21 cellular contexts compared by ENCODE assay signal in genomic region chr20:32780278-32780677, GRCh38. TPM values are rescaled to one million over a fixed set of nuclear protein-coding genes. Genes with fewer than 3 reads are reported as not detected.
A peak's percentile ranks its signal among the peaks of the same experiment; 100 is the strongest.
DNase-seq lines count a peak whose midpoint lies in the region; ATAC-seq and TF ChIP-seq lines count a peak whose summit lies in the region.
"Had no signal": no experiment of that assay in that cellular context is flagged by ENCODE, and none has a peak within 500 bp of the region (broad histone marks: within the 10 kb centered on the region; RNA-seq: fewer than 3 reads in every experiment).

No MANE protein-coding gene starts in this region.

- TF ChIP-seq CTCF in endodermal cell (conservative IDR thresholded peaks at IDR 0.05), result no peak
- no peak for TF ChIP-seq CTCF in neural crest cell (conservative IDR thresholded peaks at IDR 0.05)
- no peak for TF ChIP-seq CTCF in left ventricle myocardium inferior (IDR thresholded peaks at IDR 0.05; ENCODE audit: borderline replicate concordance)

- no peak for ATAC-seq in HG02642 (IDR thresholded peaks at IDR 0.05; ENCODE audit: poor library complexity, unreplicated experiment)
- no peak for ATAC-seq in stimulated activated effector memory CD8-positive, alpha-beta T cell treated with anti-CD3 and anti-CD28 coated beads, Interleukin-12 subunit alpha, Interleukin-12 subunit beta, amount 100 ng/mL, for 72 hours
- ATAC-seq: A549, Right ventricle myocardium inferior had no signal

- DNase-seq in endodermal cell (no peak), neural crest cell (ENCODE audit: low read depth, low spot score) (no peak), CD1c-positive myeloid dendritic cell (ENCODE audit: extremely low spot score) (no peak), left ventricle myocardium inferior (no peak)
- DNase-seq in stimulated activated effector memory CD8-positive, alpha-beta T cell treated with anti-CD3 and anti-CD28 coated beads, Interleukin-12 subunit alpha, Interleukin-12 subunit beta, amount 100 ng/mL, for 72 hours (ENCODE audit: low spot score in 2 of 2), result no peak
- DNase-seq: CD4-positive, alpha-beta T cell; DMS79; GM23248; KBM-7; MM.1S; NCI-H1436; NCI-H187 treated with DMSO at 0.1 percent for 48 hours; NCI-H226; NCI-H526 had no signal

- H3K27me3 ChIP-seq in BLaER1 treated with 17β-estradiol and CSF1 and Interleukin-3, amounts not matched to agents 10 nM and 100 nM, result no peaks in the 10 kb centered on the region
- H3K27me3 ChIP-seq in HUES48 (ENCODE audit: control insufficient read depth, insufficient read depth, low read length) (no peaks in the 10 kb centered on the region), endodermal cell (ENCODE audit: control insufficient read depth, insufficient read depth, low read length, poor library complexity, severe bottlenecking) (no peaks in the 10 kb centered on the region), left ventricle myocardium inferior (ENCODE audit: low read depth) (no peaks in the 10 kb centered on the region)
- H3K27me3 ChIP-seq: SJSA1 had no signal

- intact Hi-C loops in left ventricle myocardium inferior (cut with micrococcal nuclease), result no loop called here

- H3K27ac ChIP-seq in BLaER1 treated with 17β-estradiol and CSF1 and Interleukin-3, amounts not matched to agents 10 nM and 100 nM, result no peak overlapping the region
- H3K27ac ChIP-seq in HUES48 (ENCODE audit: low read depth, low read length) (peak overlapping the region; percentile 88), endodermal cell (ENCODE audit: low read depth, low read length) (peak overlapping the region; percentile 99), left ventricle myocardium inferior (replicated peaks) (no peak overlapping the region)
- H3K27ac ChIP-seq: GM23248, SJSA1 had no signal

- H3K4me1 ChIP-seq in BLaER1 treated with 17β-estradiol and CSF1 and Interleukin-3, amounts not matched to agents 10 nM and 100 nM, result peaks cover 36 to 70% (median 61%) of the 10 kb centered on the region in 10 experiments
- peaks cover 45% of the 10 kb centered on the region for H3K4me1 ChIP-seq in HUES48 (ENCODE audit: control insufficient read depth, insufficient read depth, low read length)
- peaks cover 17% of the 10 kb centered on the region for H3K4me1 ChIP-seq in endodermal cell (ENCODE audit: control insufficient read depth, insufficient read depth, low read length)
- peaks cover 8% of the 10 kb centered on the region for H3K4me1 ChIP-seq in left ventricle myocardium inferior
- H3K4me1 ChIP-seq: SJSA1 had no signal

- peak overlapping the region in 1 of 11 experiments; percentile 5; a peak in 1 of 22 replicates for H3K9ac ChIP-seq in BLaER1 treated with 17β-estradiol and CSF1 and Interleukin-3, amounts not matched to agents 10 nM and 100 nM
- no peak overlapping the region; the same call in 1 of the 2 replicates for H3K9ac ChIP-seq in HUES48 (ENCODE audit: low read depth, low read length)
- no peak overlapping the region for H3K9ac ChIP-seq in endodermal cell (ENCODE audit: extremely low read depth, low read length, poor library complexity, severe bottlenecking)
- H3K9ac ChIP-seq: GM23248 had no signal

- 94% methylated on average over 5 to 16 of the region's 16 CpGs for WGBS in endodermal cell (ENCODE audit: insufficient coverage in 1 of 2, insufficient read length in 1 of 2), 2 experiments

- H3K27me3 Mint-ChIP-seq in endodermal cell (ENCODE audit: insufficient read depth) (no peaks in the 10 kb centered on the region), neural crest cell (ENCODE audit: low read depth) (no peaks in the 10 kb centered on the region)
- H3K27me3 Mint-ChIP-seq: B cell; CD4-positive, alpha-beta T cell had no signal

- H3K4me3 ChIP-seq in BLaER1 treated with 17β-estradiol and CSF1 and Interleukin-3, amounts not matched to agents 10 nM and 100 nM, result no peak overlapping the region; a peak in 1 of 20 replicates
- no peak overlapping the region for H3K4me3 ChIP-seq in HUES48 (ENCODE audit: low read depth, low read length)
- no peak overlapping the region for H3K4me3 ChIP-seq in endodermal cell (ENCODE audit: low read length)
- no peak overlapping the region for H3K4me3 ChIP-seq in left ventricle myocardium inferior
- H3K4me3 ChIP-seq: A549, GM23248, SJSA1 had no signal

- peaks cover 61% of the 10 kb centered on the region for H3K36me3 Mint-ChIP-seq in endodermal cell (ENCODE audit: low read depth)
- peaks cover 15% of the 10 kb centered on the region for H3K36me3 Mint-ChIP-seq in neural crest cell (ENCODE audit: low read depth)
- no peaks in the 10 kb centered on the region for H3K36me3 Mint-ChIP-seq in stimulated activated effector memory CD8-positive, alpha-beta T cell treated with anti-CD3 and anti-CD28 coated beads, Interleukin-12 subunit alpha, Interleukin-12 subunit beta, amount 100 ng/mL, for 72 hours

- peak overlapping the region; percentile 33 for H3K27ac Mint-ChIP-seq in endodermal cell
- peak overlapping the region; percentile 95 for H3K27ac Mint-ChIP-seq in neural crest cell (ENCODE audit: unreplicated experiment)
- no peak overlapping the region for H3K27ac Mint-ChIP-seq in stimulated activated effector memory CD8-positive, alpha-beta T cell treated with anti-CD3 and anti-CD28 coated beads, Interleukin-12 subunit alpha, Interleukin-12 subunit beta, amount 100 ng/mL, for 72 hours
- H3K27ac Mint-ChIP-seq: B cell; CD4-positive, alpha-beta T cell had no signal

- no peaks in the 10 kb centered on the region for H3K9me3 ChIP-seq in BLaER1 treated with 17β-estradiol and CSF1 and Interleukin-3, amounts not matched to agents 10 nM and 100 nM (replicated peaks in 1 of 11)
- H3K9me3 ChIP-seq in HUES48 (ENCODE audit: control insufficient read depth, insufficient read depth, low read length) (no peaks in the 10 kb centered on the region), endodermal cell (ENCODE audit: control insufficient read depth, low read length) (no peaks in the 10 kb centered on the region), left ventricle myocardium inferior (replicated peaks) (no peaks in the 10 kb centered on the region)
- H3K9me3 ChIP-seq: A549, SJSA1 had no signal

- H4K20me1 ChIP-seq in BLaER1 treated with 17β-estradiol and CSF1 and Interleukin-3, amounts not matched to agents 10 nM and 100 nM, result peaks cover 0 to 18% (median 0%) of the 10 kb centered on the region in 11 experiments; a peak in 4 of 22 replicates

- peak overlapping the region; percentile 58 to 85 (median 74) for H3K4me2 ChIP-seq in BLaER1 treated with 17β-estradiol and CSF1 and Interleukin-3, amounts not matched to agents 10 nM and 100 nM
- H3K4me2 ChIP-seq: A549 had no signal

- H3K9me3 Mint-ChIP-seq in endodermal cell (no peaks in the 10 kb centered on the region), neural crest cell (no peaks in the 10 kb centered on the region)
- no peaks in the 10 kb centered on the region for H3K9me3 Mint-ChIP-seq in stimulated activated effector memory CD8-positive, alpha-beta T cell treated with anti-CD3 and anti-CD28 coated beads, Interleukin-12 subunit alpha, Interleukin-12 subunit beta, amount 100 ng/mL, for 72 hours
- H3K9me3 Mint-ChIP-seq: CD4-positive, alpha-beta T cell had no signal

- H3K4me1 Mint-ChIP-seq in endodermal cell (peaks cover 29% of the 10 kb centered on the region), neural crest cell (peaks cover 70% of the 10 kb centered on the region)
- peaks cover 13% of the 10 kb centered on the region for H3K4me1 Mint-ChIP-seq in stimulated activated effector memory CD8-positive, alpha-beta T cell treated with anti-CD3 and anti-CD28 coated beads, Interleukin-12 subunit alpha, Interleukin-12 subunit beta, amount 100 ng/mL, for 72 hours

- no peak overlapping the region for H3K4me3 Mint-ChIP-seq in endodermal cell
- peak overlapping the region; percentile 83 for H3K4me3 Mint-ChIP-seq in neural crest cell
- H3K4me3 Mint-ChIP-seq in stimulated activated effector memory CD8-positive, alpha-beta T cell treated with anti-CD3 and anti-CD28 coated beads, Interleukin-12 subunit alpha, Interleukin-12 subunit beta, amount 100 ng/mL, for 72 hours, result no peak overlapping the region
- H3K4me3 Mint-ChIP-seq: B cell; CD4-positive, alpha-beta T cell had no signal

- H3K36me3 ChIP-seq in BLaER1 treated with 17β-estradiol and CSF1 and Interleukin-3, amounts not matched to agents 10 nM and 100 nM, result peaks cover 0 to 20% (median 4%) of the 10 kb centered on the region in 11 experiments; a peak in 9 of 22 replicates
- peaks cover 96% of the 10 kb centered on the region for H3K36me3 ChIP-seq in HUES48 (ENCODE audit: control insufficient read depth, insufficient read depth, low read length)
- peaks cover 80% of the 10 kb centered on the region for H3K36me3 ChIP-seq in endodermal cell (ENCODE audit: control insufficient read depth, insufficient read depth, low read length)
- no peaks in the 10 kb centered on the region for H3K36me3 ChIP-seq in left ventricle myocardium inferior

RNA-seq across cellular contexts. Expression of gene DNMT3B, which starts 18.1 kb away (rescaled TPM):
- total RNA-seq in endodermal cell, result 100 to 1,000 TPM in 1 of 2 donors, 10 to 100 TPM in 1; 82.1 to 283 TPM
- 68.5 TPM for polyA plus RNA-seq in endodermal cell (2013, experiment 1 of 2)
- polyA plus RNA-seq in endodermal cell (2013, experiment 2 of 2), result 50.5 TPM
- 57.3 and 58.0 TPM in 2 replicates for total RNA-seq in neural crest cell
- 0.49 TPM for total RNA-seq in left ventricle myocardium inferior

RNA-seq across cellular contexts. Expression of gene COMMD7, which starts 37.0 kb away (rescaled TPM):
- total RNA-seq in endodermal cell (10 to 100 TPM; 21.2 to 49.2 TPM), neural crest cell (60.4 and 65.3 TPM in 2 replicates), left ventricle myocardium inferior (47.2 TPM)
- 43.4 TPM for polyA plus RNA-seq in endodermal cell (2013, experiment 1 of 2)
- polyA plus RNA-seq in endodermal cell (2013, experiment 2 of 2), result 41.9 TPM

RNA-seq across cellular contexts. Expression of gene MAPRE1, which starts 39.5 kb away (rescaled TPM):
- total RNA-seq in endodermal cell (100 to 1,000 TPM; 180 to 265 TPM), neural crest cell (291 and 304 TPM in 2 replicates), left ventricle myocardium inferior (58.4 TPM)
- 153 TPM for polyA plus RNA-seq in endodermal cell (2013, experiment 1 of 2)
- 143 TPM for polyA plus RNA-seq in endodermal cell (2013, experiment 2 of 2)

Comparison
In these comparisons a context has a peak if more than half of its experiments do, and no peak if none do; other contexts are left out.
1. H3K27ac ChIP-seq: peak in HUES48 (single experiment) and endodermal cell (single experiment); none in BLaER1 treated with 17β-estradiol and CSF1 and Interleukin-3, amounts not matched to agents 10 nM and 100 nM (0 of 11) and left ventricle myocardium inferior (single experiment).
2. RNA of gene DNMT3B, which starts 18.1 kb away (total RNA-seq): 82.1 to 283 TPM in endodermal cell and 57.3 to 58.0 TPM in neural crest cell; 0.49 TPM in left ventricle myocardium inferior (single experiment); every median in the first group is over 10 times any median in the second.